2 cellular contexts compared by ENCODE assay signal in genomic region chr4:1043162-1043561, GRCh38.
TF ChIP-seq lines count a peak whose summit lies in the region.

No MANE protein-coding gene starts in this region.

TF ChIP-seq in GM12891, 5 proteins besides CTCF, POLR2A, EP300 and RAD21:
- TF ChIP-seq SPI1 (IDR thresholded peaks at IDR 0.05; ENCODE audit: low read depth, low read length), result no peak
- no peak for TF ChIP-seq POLR2AphosphoS5 (IDR thresholded peaks at IDR 0.05; ENCODE audit: low read depth, low read length)
- TF ChIP-seq POU2F2 (IDR thresholded peaks at IDR 0.05; ENCODE audit: low read depth, low read length), result no peak
- TF ChIP-seq TAF1 (IDR thresholded peaks at IDR 0.05; ENCODE audit: low read depth, low read length), result no peak
- TF ChIP-seq PAX5 (IDR thresholded peaks at IDR 0.05; ENCODE audit: insufficient read depth, low read length, severe bottlenecking), result no peak

TF ChIP-seq in IMR-90, 13 proteins besides CTCF, POLR2A, EP300 and RAD21:
- TF ChIP-seq CEBPB (IDR thresholded peaks at IDR 0.05; ENCODE audit: low read depth, low read length), result no peak
- TF ChIP-seq MAFK (IDR thresholded peaks at IDR 0.05; ENCODE audit: low read depth, low read length), result no peak
- no peak for TF ChIP-seq BHLHE40 (IDR thresholded peaks at IDR 0.05; ENCODE audit: low read depth, low read length)
- TF ChIP-seq, protein P1, sequence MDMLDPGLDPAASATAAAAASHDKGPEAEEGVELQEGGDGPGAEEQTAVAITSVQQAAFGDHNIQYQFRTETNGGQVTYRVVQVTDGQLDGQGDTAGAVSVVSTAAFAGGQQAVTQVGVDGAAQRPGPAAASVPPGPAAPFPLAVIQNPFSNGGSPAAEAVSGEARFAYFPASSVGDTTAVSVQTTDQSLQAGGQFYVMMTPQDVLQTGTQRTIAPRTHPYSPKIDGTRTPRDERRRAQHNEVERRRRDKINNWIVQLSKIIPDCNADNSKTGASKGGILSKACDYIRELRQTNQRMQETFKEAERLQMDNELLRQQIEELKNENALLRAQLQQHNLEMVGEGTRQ (IDR thresholded peaks at IDR 0.05; ENCODE audit: low read depth, low read length), result no peak
- TF ChIP-seq MXI1 (IDR thresholded peaks at IDR 0.05; ENCODE audit: borderline replicate concordance, low read depth, low read length), result no peak
- no peak for TF ChIP-seq RCOR1 (IDR thresholded peaks at IDR 0.05; ENCODE audit: insufficient replicate concordance, low read length)
- TF ChIP-seq RFX5 (IDR thresholded peaks at IDR 0.05; ENCODE audit: low read depth, low read length), result no peak
- no peak for TF ChIP-seq NFE2L2 (IDR thresholded peaks at IDR 0.05; ENCODE audit: low read depth, low read length)
- TF ChIP-seq, protein P2, sequence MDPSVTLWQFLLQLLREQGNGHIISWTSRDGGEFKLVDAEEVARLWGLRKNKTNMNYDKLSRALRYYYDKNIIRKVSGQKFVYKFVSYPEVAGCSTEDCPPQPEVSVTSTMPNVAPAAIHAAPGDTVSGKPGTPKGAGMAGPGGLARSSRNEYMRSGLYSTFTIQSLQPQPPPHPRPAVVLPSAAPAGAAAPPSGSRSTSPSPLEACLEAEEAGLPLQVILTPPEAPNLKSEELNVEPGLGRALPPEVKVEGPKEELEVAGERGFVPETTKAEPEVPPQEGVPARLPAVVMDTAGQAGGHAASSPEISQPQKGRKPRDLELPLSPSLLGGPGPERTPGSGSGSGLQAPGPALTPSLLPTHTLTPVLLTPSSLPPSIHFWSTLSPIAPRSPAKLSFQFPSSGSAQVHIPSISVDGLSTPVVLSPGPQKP (IDR thresholded peaks at IDR 0.05; ENCODE audit: borderline replicate concordance, low read depth, low read length), result no peak
- no peak for TF ChIP-seq CHD1 (IDR thresholded peaks at IDR 0.05; ENCODE audit: low read depth, low read length)
- no peak for TF ChIP-seq SMC3 (IDR thresholded peaks at IDR 0.05; ENCODE audit: low read depth, low read length)
- TF ChIP-seq MAZ (IDR thresholded peaks at IDR 0.05; ENCODE audit: borderline replicate concordance, low read depth, low read length), result no peak
- no peak for TF ChIP-seq FOS (IDR thresholded peaks at IDR 0.05; ENCODE audit: low read depth, low read length)
